8 cellular contexts compared by ENCODE assay signal in genomic region chr12:20212036-20212435, GRCh38.
DNase-seq lines count a peak whose midpoint lies in the region; ATAC-seq, FAIRE-seq and TF ChIP-seq lines count a peak whose summit lies in the region.

No MANE protein-coding gene starts in this region.

- H3K4me3 ChIP-seq in upper lobe of left lung = no peak overlapping the region

- DNase-seq in NOMO-1 treated with DMSO at 0.1 percent for 48 hours (lab: John Stamatoyannopoulos, UW; ENCODE audit: unreplicated experiment) = peak; percentile 49
- no peak for DNase-seq in NOMO-1 treated with dmso at 0.1 percent for 144 hours (lab: John Stamatoyannopoulos, UW; ENCODE audit: unreplicated experiment)
- no peak for DNase-seq in chondrocyte (ENCODE audit: low spot score)
- peak; percentile 43 to 85 for DNase-seq in lung microvascular endothelial cell (ENCODE audit: low read depth in 2 of 2)
- DNase-seq in upper lobe of left lung = no peak
- no peak for DNase-seq in GDM1 (lab: John Stamatoyannopoulos, UW)
- DNase-seq in GM12892 (ENCODE audit: insufficient read length) = no peak
- no peak for DNase-seq in omental fat pad (ENCODE audit: low spot score)

- TF ChIP-seq POLR2A in upper lobe of left lung (IDR thresholded peaks at IDR 0.05) = no peak
- no peak for TF ChIP-seq POLR2A in GM12892 (IDR thresholded peaks at IDR 0.05; ENCODE audit: low read depth, low read length)

- no peaks in the 10 kb centered on the region for H3K9me3 ChIP-seq in upper lobe of left lung

- H3K36me3 Mint-ChIP-seq in chondrocyte (ENCODE audit: low read depth) = no peaks in the 10 kb centered on the region

- H3K27ac ChIP-seq in upper lobe of left lung = peak overlapping the region; percentile 41 to 74 (median 50)

- H3K9me3 Mint-ChIP-seq in chondrocyte (ENCODE audit: low read depth) = no peaks in the 10 kb centered on the region

- H3K27ac Mint-ChIP-seq in chondrocyte (ENCODE audit: unreplicated experiment) = peak overlapping the region; percentile 66

- TF ChIP-seq EP300 in upper lobe of left lung (IDR thresholded peaks at IDR 0.05) = no peak

- H3K27me3 ChIP-seq in upper lobe of left lung = no peaks in the 10 kb centered on the region

- TF ChIP-seq CTCF in chondrocyte (IDR thresholded peaks at IDR 0.05) (no peak), upper lobe of left lung (IDR thresholded peaks at IDR 0.05) (no peak), omental fat pad (IDR thresholded peaks at IDR 0.05) (no peak)

- H3K4me1 Mint-ChIP-seq in chondrocyte (ENCODE audit: low read depth) = peaks cover 31% of the 10 kb centered on the region

- 32 to 39% methylated on average over 3 of the region's 3 CpGs for WGBS in upper lobe of left lung, 2 donors

- H3K27me3 Mint-ChIP-seq in chondrocyte (ENCODE audit: low read depth) = no peaks in the 10 kb centered on the region

- no peak overlapping the region for H3K4me3 Mint-ChIP-seq in chondrocyte (ENCODE audit: unreplicated experiment)

- no peaks in the 10 kb centered on the region for H3K36me3 ChIP-seq in upper lobe of left lung

- FAIRE-seq in GM12892 (lab: Jason Lieb, UNC) = no peak

- ATAC-seq in upper lobe of left lung (ENCODE audit: low FRiP score in 2 of 2) (peak in 1 of 2 donors; percentile 49), omental fat pad (ENCODE audit: low FRiP score) (no peak)

- H3K4me1 ChIP-seq in upper lobe of left lung = peaks cover 7 to 28% (median 25%) of the 10 kb centered on the region in 4 donors

Comparison
In these comparisons a context has a peak if more than half of its experiments do, and no peak if none do; other contexts are left out.
1. DNase-seq: peak in NOMO-1 treated with DMSO at 0.1 percent for 48 hours (single experiment) and lung microvascular endothelial cell (2 of 2); none in NOMO-1 treated with dmso at 0.1 percent for 144 hours (single experiment), chondrocyte (single experiment), upper lobe of left lung (0 of 2), GDM1 (single experiment), GM12892 (single experiment) and omental fat pad (single experiment).